In the genomic region with DNA sequence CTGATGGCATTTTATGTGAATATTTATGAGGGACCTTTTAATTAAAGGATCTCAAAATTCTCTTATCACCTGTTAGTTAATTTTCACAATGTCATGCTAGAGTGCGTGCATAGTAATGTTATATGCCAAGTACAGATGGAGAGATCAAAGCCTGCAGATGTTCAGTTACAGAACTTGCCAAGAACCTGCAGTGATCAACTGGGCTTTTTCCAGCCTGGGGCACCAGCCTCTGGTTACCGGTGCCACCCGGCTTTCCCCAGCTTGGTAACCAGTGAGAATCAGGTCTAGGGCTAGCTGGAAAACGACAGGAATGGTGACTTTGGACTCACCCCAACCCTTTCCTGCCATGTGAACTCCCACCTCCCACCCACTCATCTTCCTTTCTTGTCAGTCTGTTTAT, we compare ENCODE assay signal across 19 cellular contexts.
"Had no signal": no experiment of that assay in that cellular context is flagged by ENCODE, and none has a peak within 500 bp of the region (broad histone marks: within the 10 kb centered on the region; RNA-seq: fewer than 3 reads in every experiment).

No MANE protein-coding gene starts in this region.

- H3K27ac Mint-ChIP-seq: activated naive CD8-positive, alpha-beta T cell treated with anti-CD3 and anti-CD28 coated beads for 36 hours; effector memory CD8-positive, alpha-beta T cell; natural killer cell had no signal

- H3K27ac ChIP-seq: brain microvascular endothelial cell, epithelial cell of prostate, gastroesophageal sphincter, thoracic aorta, upper lobe of right lung had no signal

- H3K9me3 ChIP-seq: gastroesophageal sphincter, sigmoid colon, thoracic aorta, upper lobe of right lung had no signal

- DNase-seq: activated CD4-positive, alpha-beta T cell treated with anti-CD3 and anti-CD28 coated beads, Interleukin-2, amount 50 U/mL, for 1 hour; activated CD8-positive, alpha-beta memory T cell treated with anti-CD3 and anti-CD28 coated beads for 24 hours; activated naive CD8-positive, alpha-beta T cell treated with anti-CD3 and anti-CD28 coated beads for 36 hours; amygdala; brain microvascular endothelial cell; dermis blood vessel endothelial cell; effector memory CD8-positive, alpha-beta T cell; mesenchymal stem cell; natural killer cell; occipital lobe; sigmoid colon; stimulated activated CD4-positive, alpha-beta T cell treated with anti-CD3 and anti-CD28 coated beads, Interleukin-1b, Interleukin-23, amount 100 ng/mL, for 48 hours; T-helper 1 cell; T1000; upper lobe of right lung had no signal

- H3K36me3 ChIP-seq: brain microvascular endothelial cell, gastroesophageal sphincter, thoracic aorta, upper lobe of right lung had no signal

- H3K9me3 Mint-ChIP-seq: activated naive CD8-positive, alpha-beta T cell treated with anti-CD3 and anti-CD28 coated beads for 36 hours; effector memory CD8-positive, alpha-beta T cell; natural killer cell had no signal

- ATAC-seq: activated CD4-positive, CD25-positive, alpha-beta regulatory T cell treated with anti-CD3 and anti-CD28 coated beads, Interleukin-2, amount 50 U/mL, for 24 hours; effector memory CD8-positive, alpha-beta T cell; gastroesophageal sphincter; natural killer cell; upper lobe of right lung had no signal

- H3K4me1 ChIP-seq: upper lobe of right lung had no signal

- H3K4me3 ChIP-seq: gastroesophageal sphincter, sigmoid colon, thoracic aorta, upper lobe of right lung had no signal

- H3K36me3 Mint-ChIP-seq: activated naive CD8-positive, alpha-beta T cell treated with anti-CD3 and anti-CD28 coated beads for 36 hours; natural killer cell had no signal

- H3K4me3 Mint-ChIP-seq: activated naive CD8-positive, alpha-beta T cell treated with anti-CD3 and anti-CD28 coated beads for 36 hours; effector memory CD8-positive, alpha-beta T cell; natural killer cell had no signal

- H3K27me3 ChIP-seq: brain microvascular endothelial cell, gastroesophageal sphincter, sigmoid colon, upper lobe of right lung had no signal

- H3K4me1 Mint-ChIP-seq: activated naive CD8-positive, alpha-beta T cell treated with anti-CD3 and anti-CD28 coated beads for 36 hours; natural killer cell had no signal
